In genomic region chr16:2179576-2179975, GRCh38 we compare ENCODE assay signal across 1 cellular context.
TF ChIP-seq lines count a peak whose summit lies in the region.

No MANE protein-coding gene starts in this region.

TF ChIP-seq in GM23338, 12 proteins besides CTCF, POLR2A, EP300 and RAD21 (continued from another document):
- no peak for TF ChIP-seq ZNF462 (CRISPR knock-in tag; IDR thresholded peaks at IDR 0.05)
- no peak for TF ChIP-seq ZNF114 (CRISPR knock-in tag; IDR thresholded peaks at IDR 0.05)
- TF ChIP-seq REST (IDR thresholded peaks at IDR 0.05; ENCODE audit: unreplicated experiment): no peak
